In genomic region chr2:101231937-101232336, GRCh38 we compare ENCODE assay signal across 3 cellular contexts.
TF ChIP-seq lines count a peak whose summit lies in the region.

No MANE protein-coding gene starts in this region.

TF ChIP-seq in SK-N-SH, 30 proteins besides CTCF, POLR2A, EP300 and RAD21 (continued from another document):
- TF ChIP-seq, protein P1, sequence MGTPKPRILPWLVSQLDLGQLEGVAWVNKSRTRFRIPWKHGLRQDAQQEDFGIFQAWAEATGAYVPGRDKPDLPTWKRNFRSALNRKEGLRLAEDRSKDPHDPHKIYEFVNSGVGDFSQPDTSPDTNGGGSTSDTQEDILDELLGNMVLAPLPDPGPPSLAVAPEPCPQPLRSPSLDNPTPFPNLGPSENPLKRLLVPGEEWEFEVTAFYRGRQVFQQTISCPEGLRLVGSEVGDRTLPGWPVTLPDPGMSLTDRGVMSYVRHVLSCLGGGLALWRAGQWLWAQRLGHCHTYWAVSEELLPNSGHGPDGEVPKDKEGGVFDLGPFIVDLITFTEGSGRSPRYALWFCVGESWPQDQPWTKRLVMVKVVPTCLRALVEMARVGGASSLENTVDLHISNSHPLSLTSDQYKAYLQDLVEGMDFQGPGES (IDR thresholded peaks at IDR 0.05; ENCODE audit: low read depth, low read length) = no peak
- TF ChIP-seq TCF12 (IDR thresholded peaks at IDR 0.05) = no peak
- TF ChIP-seq JUND (IDR thresholded peaks at IDR 0.05) = no peak
- no peak for TF ChIP-seq SIN3A (IDR thresholded peaks at IDR 0.05; ENCODE audit: borderline replicate concordance, low read depth, low read length)
- TF ChIP-seq MEF2A (IDR thresholded peaks at IDR 0.05; ENCODE audit: borderline replicate concordance, low read depth) = no peak
- TF ChIP-seq, protein P2, sequence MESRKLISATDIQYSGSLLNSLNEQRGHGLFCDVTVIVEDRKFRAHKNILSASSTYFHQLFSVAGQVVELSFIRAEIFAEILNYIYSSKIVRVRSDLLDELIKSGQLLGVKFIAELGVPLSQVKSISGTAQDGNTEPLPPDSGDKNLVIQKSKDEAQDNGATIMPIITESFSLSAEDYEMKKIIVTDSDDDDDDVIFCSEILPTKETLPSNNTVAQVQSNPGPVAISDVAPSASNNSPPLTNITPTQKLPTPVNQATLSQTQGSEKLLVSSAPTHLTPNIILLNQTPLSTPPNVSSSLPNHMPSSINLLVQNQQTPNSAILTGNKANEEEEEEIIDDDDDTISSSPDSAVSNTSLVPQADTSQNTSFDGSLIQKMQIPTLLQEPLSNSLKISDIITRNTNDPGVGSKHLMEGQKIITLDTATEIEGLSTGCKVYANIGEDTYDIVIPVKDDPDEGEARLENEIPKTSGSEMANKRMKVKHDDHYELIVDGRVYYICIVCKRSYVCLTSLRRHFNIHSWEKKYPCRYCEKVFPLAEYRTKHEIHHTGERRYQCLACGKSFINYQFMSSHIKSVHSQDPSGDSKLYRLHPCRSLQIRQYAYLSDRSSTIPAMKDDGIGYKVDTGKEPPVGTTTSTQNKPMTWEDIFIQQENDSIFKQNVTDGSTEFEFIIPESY (IDR thresholded peaks at IDR 0.05; ENCODE audit: borderline replicate concordance, low read depth) = no peak
- TF ChIP-seq ELF1 (IDR thresholded peaks at IDR 0.05) = no peak
- no peak for TF ChIP-seq PBX3 (IDR thresholded peaks at IDR 0.05)
- no peak for TF ChIP-seq MXI1 (IDR thresholded peaks at IDR 0.05; ENCODE audit: low read depth, low read length)
- no peak for TF ChIP-seq TEAD4 (IDR thresholded peaks at IDR 0.05; ENCODE audit: borderline replicate concordance, insufficient read depth)
- no peak for TF ChIP-seq RFX5 (IDR thresholded peaks at IDR 0.05; ENCODE audit: low read length)
- TF ChIP-seq GABPA (IDR thresholded peaks at IDR 0.05; ENCODE audit: low read depth) = no peak

TF ChIP-seq in SK-N-SH treated with all-trans-retinoic acid at 6 μM for 48 hours, 23 proteins besides CTCF, POLR2A, EP300 and RAD21 (continued from another document):
- TF ChIP-seq CREB5 (CRISPR knock-in tag; IDR thresholded peaks at IDR 0.05; ENCODE audit: low read depth) = no peak
- TF ChIP-seq RARB (CRISPR knock-in tag; IDR thresholded peaks at IDR 0.05) = no peak
- TF ChIP-seq ZNF8 (CRISPR knock-in tag; IDR thresholded peaks at IDR 0.05) = no peak
- no peak for TF ChIP-seq ZFP3 (CRISPR knock-in tag; IDR thresholded peaks at IDR 0.05)
- no peak for TF ChIP-seq ARNTL (CRISPR knock-in tag; IDR thresholded peaks at IDR 0.05; ENCODE audit: borderline replicate concordance, low read depth)
- TF ChIP-seq TOX (CRISPR knock-in tag; IDR thresholded peaks at IDR 0.05; ENCODE audit: borderline replicate concordance) = no peak
- no peak for TF ChIP-seq SNAI2 (CRISPR knock-in tag; IDR thresholded peaks at IDR 0.05)
- no peak for TF ChIP-seq TCF4 (CRISPR knock-in tag; IDR thresholded peaks at IDR 0.05; ENCODE audit: borderline replicate concordance)
- TF ChIP-seq ISL1 (CRISPR knock-in tag; IDR thresholded peaks at IDR 0.05) = no peak
- no peak for TF ChIP-seq ZC3H10 (CRISPR knock-in tag; IDR thresholded peaks at IDR 0.05)
TF ChIP-seq in SK-N-SH treated with all-trans-retinoic acid at 6 μM for 48 hours: peak in this region for 0.

TF ChIP-seq in K562, 482 proteins besides CTCF, POLR2A, EP300 and RAD21 (continued from another document and continues in another):
- 0 out of 2 replicates have a peak, but pooled peaks have one; percentile 33 for TF ChIP-seq SMAD4 (CRISPR knock-in tag; conservative IDR thresholded peaks at IDR 0.05)
- no peak for TF ChIP-seq ZNF696 (CRISPR knock-in tag; conservative IDR thresholded peaks at IDR 0.05)
- TF ChIP-seq MNT (conservative IDR thresholded peaks at IDR 0.05) = 0 out of 4 replicates have a peak, but pooled peaks of 1 of the 2 experiments have one; percentile 13
- TF ChIP-seq DPF2 (IDR thresholded peaks at IDR 0.05) = peak; percentile 66
- TF ChIP-seq BRF1 (IDR thresholded peaks at IDR 0.05; ENCODE audit: borderline replicate concordance, extremely low read depth, insufficient read length) = no peak
- TF ChIP-seq SUPT5H (IDR thresholded peaks at IDR 0.05) = 0 out of 2 replicates have a peak, but pooled peaks have one; percentile 35
- TF ChIP-seq, protein P3, sequence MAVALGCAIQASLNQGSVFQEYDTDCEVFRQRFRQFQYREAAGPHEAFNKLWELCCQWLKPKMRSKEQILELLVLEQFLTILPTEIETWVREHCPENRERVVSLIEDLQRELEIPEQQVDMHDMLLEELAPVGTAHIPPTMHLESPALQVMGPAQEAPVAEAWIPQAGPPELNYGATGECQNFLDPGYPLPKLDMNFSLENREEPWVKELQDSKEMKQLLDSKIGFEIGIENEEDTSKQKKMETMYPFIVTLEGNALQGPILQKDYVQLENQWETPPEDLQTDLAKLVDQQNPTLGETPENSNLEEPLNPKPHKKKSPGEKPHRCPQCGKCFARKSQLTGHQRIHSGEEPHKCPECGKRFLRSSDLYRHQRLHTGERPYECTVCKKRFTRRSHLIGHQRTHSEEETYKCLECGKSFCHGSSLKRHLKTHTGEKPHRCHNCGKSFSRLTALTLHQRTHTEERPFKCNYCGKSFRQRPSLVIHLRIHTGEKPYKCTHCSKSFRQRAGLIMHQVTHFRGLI (CRISPR knock-in tag; IDR thresholded peaks at IDR 0.05) = no peak
- TF ChIP-seq, protein P4, sequence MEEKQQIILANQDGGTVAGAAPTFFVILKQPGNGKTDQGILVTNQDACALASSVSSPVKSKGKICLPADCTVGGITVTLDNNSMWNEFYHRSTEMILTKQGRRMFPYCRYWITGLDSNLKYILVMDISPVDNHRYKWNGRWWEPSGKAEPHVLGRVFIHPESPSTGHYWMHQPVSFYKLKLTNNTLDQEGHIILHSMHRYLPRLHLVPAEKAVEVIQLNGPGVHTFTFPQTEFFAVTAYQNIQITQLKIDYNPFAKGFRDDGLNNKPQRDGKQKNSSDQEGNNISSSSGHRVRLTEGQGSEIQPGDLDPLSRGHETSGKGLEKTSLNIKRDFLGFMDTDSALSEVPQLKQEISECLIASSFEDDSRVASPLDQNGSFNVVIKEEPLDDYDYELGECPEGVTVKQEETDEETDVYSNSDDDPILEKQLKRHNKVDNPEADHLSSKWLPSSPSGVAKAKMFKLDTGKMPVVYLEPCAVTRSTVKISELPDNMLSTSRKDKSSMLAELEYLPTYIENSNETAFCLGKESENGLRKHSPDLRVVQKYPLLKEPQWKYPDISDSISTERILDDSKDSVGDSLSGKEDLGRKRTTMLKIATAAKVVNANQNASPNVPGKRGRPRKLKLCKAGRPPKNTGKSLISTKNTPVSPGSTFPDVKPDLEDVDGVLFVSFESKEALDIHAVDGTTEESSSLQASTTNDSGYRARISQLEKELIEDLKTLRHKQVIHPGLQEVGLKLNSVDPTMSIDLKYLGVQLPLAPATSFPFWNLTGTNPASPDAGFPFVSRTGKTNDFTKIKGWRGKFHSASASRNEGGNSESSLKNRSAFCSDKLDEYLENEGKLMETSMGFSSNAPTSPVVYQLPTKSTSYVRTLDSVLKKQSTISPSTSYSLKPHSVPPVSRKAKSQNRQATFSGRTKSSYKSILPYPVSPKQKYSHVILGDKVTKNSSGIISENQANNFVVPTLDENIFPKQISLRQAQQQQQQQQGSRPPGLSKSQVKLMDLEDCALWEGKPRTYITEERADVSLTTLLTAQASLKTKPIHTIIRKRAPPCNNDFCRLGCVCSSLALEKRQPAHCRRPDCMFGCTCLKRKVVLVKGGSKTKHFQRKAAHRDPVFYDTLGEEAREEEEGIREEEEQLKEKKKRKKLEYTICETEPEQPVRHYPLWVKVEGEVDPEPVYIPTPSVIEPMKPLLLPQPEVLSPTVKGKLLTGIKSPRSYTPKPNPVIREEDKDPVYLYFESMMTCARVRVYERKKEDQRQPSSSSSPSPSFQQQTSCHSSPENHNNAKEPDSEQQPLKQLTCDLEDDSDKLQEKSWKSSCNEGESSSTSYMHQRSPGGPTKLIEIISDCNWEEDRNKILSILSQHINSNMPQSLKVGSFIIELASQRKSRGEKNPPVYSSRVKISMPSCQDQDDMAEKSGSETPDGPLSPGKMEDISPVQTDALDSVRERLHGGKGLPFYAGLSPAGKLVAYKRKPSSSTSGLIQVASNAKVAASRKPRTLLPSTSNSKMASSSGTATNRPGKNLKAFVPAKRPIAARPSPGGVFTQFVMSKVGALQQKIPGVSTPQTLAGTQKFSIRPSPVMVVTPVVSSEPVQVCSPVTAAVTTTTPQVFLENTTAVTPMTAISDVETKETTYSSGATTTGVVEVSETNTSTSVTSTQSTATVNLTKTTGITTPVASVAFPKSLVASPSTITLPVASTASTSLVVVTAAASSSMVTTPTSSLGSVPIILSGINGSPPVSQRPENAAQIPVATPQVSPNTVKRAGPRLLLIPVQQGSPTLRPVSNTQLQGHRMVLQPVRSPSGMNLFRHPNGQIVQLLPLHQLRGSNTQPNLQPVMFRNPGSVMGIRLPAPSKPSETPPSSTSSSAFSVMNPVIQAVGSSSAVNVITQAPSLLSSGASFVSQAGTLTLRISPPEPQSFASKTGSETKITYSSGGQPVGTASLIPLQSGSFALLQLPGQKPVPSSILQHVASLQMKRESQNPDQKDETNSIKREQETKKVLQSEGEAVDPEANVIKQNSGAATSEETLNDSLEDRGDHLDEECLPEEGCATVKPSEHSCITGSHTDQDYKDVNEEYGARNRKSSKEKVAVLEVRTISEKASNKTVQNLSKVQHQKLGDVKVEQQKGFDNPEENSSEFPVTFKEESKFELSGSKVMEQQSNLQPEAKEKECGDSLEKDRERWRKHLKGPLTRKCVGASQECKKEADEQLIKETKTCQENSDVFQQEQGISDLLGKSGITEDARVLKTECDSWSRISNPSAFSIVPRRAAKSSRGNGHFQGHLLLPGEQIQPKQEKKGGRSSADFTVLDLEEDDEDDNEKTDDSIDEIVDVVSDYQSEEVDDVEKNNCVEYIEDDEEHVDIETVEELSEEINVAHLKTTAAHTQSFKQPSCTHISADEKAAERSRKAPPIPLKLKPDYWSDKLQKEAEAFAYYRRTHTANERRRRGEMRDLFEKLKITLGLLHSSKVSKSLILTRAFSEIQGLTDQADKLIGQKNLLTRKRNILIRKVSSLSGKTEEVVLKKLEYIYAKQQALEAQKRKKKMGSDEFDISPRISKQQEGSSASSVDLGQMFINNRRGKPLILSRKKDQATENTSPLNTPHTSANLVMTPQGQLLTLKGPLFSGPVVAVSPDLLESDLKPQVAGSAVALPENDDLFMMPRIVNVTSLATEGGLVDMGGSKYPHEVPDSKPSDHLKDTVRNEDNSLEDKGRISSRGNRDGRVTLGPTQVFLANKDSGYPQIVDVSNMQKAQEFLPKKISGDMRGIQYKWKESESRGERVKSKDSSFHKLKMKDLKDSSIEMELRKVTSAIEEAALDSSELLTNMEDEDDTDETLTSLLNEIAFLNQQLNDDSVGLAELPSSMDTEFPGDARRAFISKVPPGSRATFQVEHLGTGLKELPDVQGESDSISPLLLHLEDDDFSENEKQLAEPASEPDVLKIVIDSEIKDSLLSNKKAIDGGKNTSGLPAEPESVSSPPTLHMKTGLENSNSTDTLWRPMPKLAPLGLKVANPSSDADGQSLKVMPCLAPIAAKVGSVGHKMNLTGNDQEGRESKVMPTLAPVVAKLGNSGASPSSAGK (IDR thresholded peaks at IDR 0.05) = peak; percentile 77
- no peak for TF ChIP-seq TCFL5 (CRISPR knock-in tag; conservative IDR thresholded peaks at IDR 0.05)
- TF ChIP-seq ZNF445 (CRISPR knock-in tag; IDR thresholded peaks at IDR 0.05; ENCODE audit: low read depth) = no peak
- no peak for TF ChIP-seq FOSL1 (tag; conservative IDR thresholded peaks at IDR 0.05)
- 0 out of 4 replicates have a peak, but pooled peaks of 1 of the 2 experiments have one; percentile 17 for TF ChIP-seq RCOR1 (IDR thresholded peaks at IDR 0.05; ENCODE audit: borderline replicate concordance in 1 of 2, low read depth in 2 of 2, low read length in 2 of 2)
- TF ChIP-seq ZNF395 (CRISPR knock-in tag; IDR thresholded peaks at IDR 0.05) = no peak
- TF ChIP-seq EHMT2 (IDR thresholded peaks at IDR 0.05) = 0 out of 2 replicates have a peak, but pooled peaks have one; percentile 2
- peak; percentile 61 for TF ChIP-seq NCOR1 (IDR thresholded peaks at IDR 0.05)
- TF ChIP-seq LARP7 (IDR thresholded peaks at IDR 0.05) = no peak
- TF ChIP-seq RFX7 (CRISPR knock-in tag; IDR thresholded peaks at IDR 0.05) = no peak
- TF ChIP-seq, protein P5, sequence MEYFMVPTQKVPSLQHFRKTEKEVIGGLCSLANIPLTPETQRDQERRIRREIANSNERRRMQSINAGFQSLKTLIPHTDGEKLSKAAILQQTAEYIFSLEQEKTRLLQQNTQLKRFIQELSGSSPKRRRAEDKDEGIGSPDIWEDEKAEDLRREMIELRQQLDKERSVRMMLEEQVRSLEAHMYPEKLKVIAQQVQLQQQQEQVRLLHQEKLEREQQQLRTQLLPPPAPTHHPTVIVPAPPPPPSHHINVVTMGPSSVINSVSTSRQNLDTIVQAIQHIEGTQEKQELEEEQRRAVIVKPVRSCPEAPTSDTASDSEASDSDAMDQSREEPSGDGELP (CRISPR knock-in tag; IDR thresholded peaks at IDR 0.05; ENCODE audit: borderline replicate concordance) = no peak
- TF ChIP-seq ATF1 (CRISPR knock-in tag; IDR thresholded peaks at IDR 0.05) = no peak
- no peak for TF ChIP-seq ATF1 (tag; IDR thresholded peaks at IDR 0.05)
- TF ChIP-seq, protein P6, sequence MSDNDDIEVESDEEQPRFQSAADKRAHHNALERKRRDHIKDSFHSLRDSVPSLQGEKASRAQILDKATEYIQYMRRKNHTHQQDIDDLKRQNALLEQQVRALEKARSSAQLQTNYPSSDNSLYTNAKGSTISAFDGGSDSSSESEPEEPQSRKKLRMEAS (CRISPR knock-in tag; IDR thresholded peaks at IDR 0.05) = no peak
- TF ChIP-seq KDM2B (CRISPR knock-in tag; IDR thresholded peaks at IDR 0.05) = no peak
- TF ChIP-seq RBM17 (IDR thresholded peaks at IDR 0.05; ENCODE audit: borderline replicate concordance, low read depth, low read length) = no peak
- TF ChIP-seq NFIC (IDR thresholded peaks at IDR 0.05) = no peak; the same call in 1 of the 2 replicates
- TF ChIP-seq PTTG1 (tag; IDR thresholded peaks at IDR 0.05; ENCODE audit: low read depth) = no peak
- peak; percentile 53 for TF ChIP-seq CBFA2T2 (conservative IDR thresholded peaks at IDR 0.05)
- 0 out of 2 replicates have a peak, but pooled peaks have one; percentile 18 for TF ChIP-seq EP400 (IDR thresholded peaks at IDR 0.05)
- TF ChIP-seq FOXJ3 (CRISPR knock-in tag; IDR thresholded peaks at IDR 0.05) = no peak
- peak; percentile 40 for TF ChIP-seq TAL1 (IDR thresholded peaks at IDR 0.05)
- TF ChIP-seq ILK (tag; IDR thresholded peaks at IDR 0.05; ENCODE audit: borderline replicate concordance, low read depth) = no peak
- TF ChIP-seq FOXA3 (CRISPR knock-in tag; conservative IDR thresholded peaks at IDR 0.05 in 1 of 2, IDR thresholded peaks at IDR 0.05 in 1 of 2) = no peak
